ENCODE assay signal across 19 cellular contexts in the genomic region with DNA sequence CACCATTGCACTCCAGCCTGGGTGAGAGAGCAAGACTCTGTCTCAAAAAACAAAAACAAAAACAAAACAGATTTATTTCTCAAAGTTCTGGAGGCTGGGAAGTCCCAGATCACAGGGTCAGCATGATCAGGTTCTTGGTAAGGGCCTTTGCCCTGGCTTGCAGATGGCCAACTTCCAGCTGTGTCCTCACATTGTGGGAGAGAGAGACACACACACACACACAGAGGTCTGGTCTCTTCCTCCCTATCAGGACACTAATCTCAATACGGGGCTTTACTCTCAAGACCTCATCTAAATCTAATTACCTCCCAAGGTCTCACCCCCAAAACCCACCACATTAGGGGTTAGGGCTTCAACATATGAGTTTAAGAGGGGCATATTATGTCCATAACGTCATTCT.
"Had no signal": no experiment of that assay in that cellular context is flagged by ENCODE, and none has a peak within 500 bp of the region (broad histone marks: within the 10 kb centered on the region; RNA-seq: fewer than 3 reads in every experiment).

No MANE protein-coding gene starts in this region.

- ATAC-seq: activated CD8-positive, alpha-beta T cell treated with anti-CD3 and anti-CD28 coated beads, Interleukin-2, amount 10 ng/mL, durations not matched to agents 7 days and 5 days had no signal

- DNase-seq: activated CD4-positive, alpha-beta T cell treated with anti-CD3 and anti-CD28 coated beads, Interleukin-2, amount 50 U/mL, for 4 hours; activated CD4-positive, CD25-positive, alpha-beta regulatory T cell treated with anti-CD3 and anti-CD28 coated beads, Interleukin-2, amount 50 U/mL, for 72 hours; activated CD8-positive, alpha-beta T cell treated with anti-CD3 and anti-CD28 coated beads, Interleukin-2, amount 10 ng/mL, durations not matched to agents 7 days and 5 days; activated T-cell treated with anti-CD3 and anti-CD28 coated beads, Interleukin-2, amount 50 U/mL, for 1 hour; aorta; central memory CD4-positive, alpha-beta T cell; Kasumi-1; KBM-7; NCI-H1048; NCI-H146; NCI-H187 treated with DMSO at 0.1 percent for 48 hours; NCI-H2081 treated with DMSO at 0.1 percent for 48 hours; NCI-H446; NCI-H524; Peyer's patch; Right ventricle myocardium superior had no signal

- H3K4me1 ChIP-seq: breast epithelium, Peyer's patch had no signal

- H3K36me3 ChIP-seq: breast epithelium, Peyer's patch, SJSA1 had no signal

- H3K4me3 ChIP-seq: breast epithelium, Peyer's patch, SJSA1 had no signal

- H3K9me3 ChIP-seq: breast epithelium, Peyer's patch, SJSA1 had no signal

- H3K27me3 ChIP-seq: breast epithelium, Peyer's patch, SJSA1 had no signal

- H3K27ac ChIP-seq: breast epithelium, Peyer's patch, RWPE1, SJSA1 had no signal
